In the genomic region with DNA sequence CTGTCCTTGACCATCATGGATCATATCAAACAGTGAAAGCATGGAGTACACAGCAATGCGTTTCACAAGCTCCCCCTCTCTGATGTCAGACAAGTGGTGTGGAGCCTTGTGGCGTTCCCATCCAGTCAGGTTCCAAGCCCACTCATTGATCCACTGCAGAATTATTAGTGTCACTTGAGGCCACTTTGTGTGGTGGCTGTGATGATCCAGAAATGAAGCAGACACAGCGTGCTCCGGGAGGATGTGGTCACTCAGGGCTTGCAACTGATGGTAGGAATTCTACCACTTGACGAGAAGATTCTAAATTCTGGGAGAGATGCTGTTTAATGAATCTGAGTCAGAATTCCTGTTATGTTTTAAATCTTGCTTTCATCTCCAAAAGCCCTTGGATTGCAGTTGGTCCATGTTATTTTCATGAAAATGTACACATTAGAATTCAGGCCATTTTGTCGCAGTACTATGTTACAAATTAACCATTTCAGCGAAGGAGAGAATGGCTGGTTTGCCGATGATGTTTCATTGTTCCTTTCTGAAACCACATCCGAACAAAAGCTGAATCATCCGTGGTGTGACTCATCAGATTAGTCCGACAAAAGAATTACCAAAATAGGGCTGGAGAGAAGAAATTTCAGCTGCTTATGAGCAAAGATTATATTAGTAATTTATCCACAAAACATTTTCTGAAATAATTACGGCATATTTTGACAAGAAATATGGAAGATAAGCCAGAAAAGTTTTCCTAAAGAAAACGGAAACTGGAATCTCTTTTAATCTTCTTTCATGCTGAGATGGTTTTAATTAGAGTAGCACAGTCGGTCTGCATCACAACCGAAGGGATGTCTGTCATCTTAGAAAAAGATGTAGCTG, we compare ENCODE assay signal across 1 cellular context.
TF ChIP-seq lines count a peak whose summit lies in the region.

No MANE protein-coding gene starts in this region.

TF ChIP-seq in K562, 482 proteins besides CTCF, POLR2A, EP300 and RAD21 (continued from another document):
- TF ChIP-seq GTF2A2 (tag; IDR thresholded peaks at IDR 0.05): no peak
- TF ChIP-seq ZNF584 (CRISPR knock-in tag; IDR thresholded peaks at IDR 0.05; ENCODE audit: low read depth): no peak
- TF ChIP-seq MCM7 (IDR thresholded peaks at IDR 0.05): no peak
- TF ChIP-seq HNRNPUL1 (IDR thresholded peaks at IDR 0.05; ENCODE audit: low read length): no peak
- TF ChIP-seq MEIS2 (IDR thresholded peaks at IDR 0.05; ENCODE audit: partially characterized antibody): no peak
- TF ChIP-seq MAFG (tag; conservative IDR thresholded peaks at IDR 0.05): peak; percentile 18; the same call in 1 of the 2 replicates
- peak; percentile 35; the same call in 1 of the 2 replicates for TF ChIP-seq ZNF316 (IDR thresholded peaks at IDR 0.05)
